Comparison of ENCODE assay signal across 8 cellular contexts in the genomic region with DNA sequence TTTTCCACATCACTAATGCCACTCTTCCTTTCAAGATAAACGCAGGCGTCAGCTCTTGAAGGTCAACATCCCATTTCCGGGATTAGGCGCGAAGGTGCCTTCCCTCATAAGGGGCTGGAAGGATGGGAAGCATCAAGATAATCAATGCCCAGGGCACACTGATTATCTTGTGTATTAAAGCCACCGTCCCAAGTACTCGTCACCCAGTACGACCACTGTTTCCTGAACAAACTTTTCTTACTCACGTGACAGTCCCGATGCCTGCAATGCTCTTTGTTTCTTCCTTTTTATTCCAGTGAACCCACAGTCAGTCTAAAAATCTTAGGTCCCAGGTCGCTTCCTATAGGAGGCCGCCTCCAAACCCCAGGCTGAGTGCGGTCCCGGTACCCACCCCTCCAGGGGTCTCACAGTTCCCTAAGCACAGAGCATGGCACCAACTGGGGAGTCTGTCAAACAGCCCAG. TPM values are rescaled to one million over a fixed set of nuclear protein-coding genes. Genes with fewer than 3 reads are reported as not detected.
DNase-seq lines count a peak whose midpoint lies in the region; ATAC-seq and TF ChIP-seq lines count a peak whose summit lies in the region.

No MANE protein-coding gene starts in this region.

- H3K9me3 ChIP-seq in lung (ENCODE audit: control insufficient read depth in 2 of 2, insufficient read depth in 1 of 2, low read length in 1 of 2) = no peaks in the 10 kb centered on the region

- H3K4me3 ChIP-seq in lung (peak overlapping the region; percentile 73), urinary bladder (ENCODE audit: low read depth, low read length) (peak overlapping the region; percentile 72)

- peak overlapping the region; percentile 93 for H3K27ac ChIP-seq in cingulate gyrus (ENCODE audit: low read depth, low read length)
- H3K27ac ChIP-seq in lung (ENCODE audit: low read depth in 1 of 2, low read length in 1 of 2) = peak overlapping the region; percentile 99
- H3K27ac ChIP-seq in urinary bladder (ENCODE audit: low read depth) = peak overlapping the region; percentile 86

- DNase-seq in Right ventricle myocardium inferior (ENCODE audit: missing footprints) = no peak
- DNase-seq in cardiac septum (ENCODE audit: low spot score) = no peak
- peak; percentile 27 for DNase-seq in NOMO-1 treated with dmso at 0.1 percent for 144 hours (lab: John Stamatoyannopoulos, UW; ENCODE audit: unreplicated experiment)
- DNase-seq in lung (ENCODE audit: low spot score) = no peak
- no peak for DNase-seq in NCI-H226

- intact Hi-C loops in Right ventricle myocardium inferior (cut with DNase I) (loop anchor here (10.0 kb wide), 1 partner anchor 910 kb away; a partner anchor contains a TSS), cardiac septum (cut with DNase I) (loop anchor here (10.0 kb wide), 1 partner anchor 680 kb away; a partner anchor contains a TSS)

- H3K36me3 ChIP-seq in lung (ENCODE audit: control insufficient read depth in 2 of 2, insufficient read depth in 2 of 2, low read length in 2 of 2) (peaks cover 10 to 16% of the 10 kb centered on the region in 2 donors), urinary bladder (ENCODE audit: insufficient read depth) (no peaks in the 10 kb centered on the region)

- H3K4me1 ChIP-seq in lung (ENCODE audit: control insufficient read depth in 2 of 2, insufficient read depth in 2 of 2, low read length in 2 of 2) (peaks cover 9 to 14% of the 10 kb centered on the region in 2 donors), urinary bladder (ENCODE audit: insufficient read depth) (peaks cover 5% of the 10 kb centered on the region)

- ATAC-seq in Right ventricle myocardium inferior (peak; percentile 3), HG02759 (IDR thresholded peaks at IDR 0.05; ENCODE audit: unreplicated experiment) (peak; percentile 20), lung (ENCODE audit: insufficient read depth, low FRiP score) (no peak)

- no peaks in the 10 kb centered on the region for H3K27me3 ChIP-seq in lung (ENCODE audit: control insufficient read depth, insufficient read depth)

- no peak for TF ChIP-seq CTCF in lung (IDR thresholded peaks at IDR 0.05; ENCODE audit: control extremely low read depth, extremely low read depth)

- 0% methylated on average over 14 of the region's 14 CpGs for WGBS in lung, 2 donors
- WGBS in urinary bladder = under 1% methylated on average over 14 of the region's 14 CpGs

RNA-seq across cellular contexts. Expression of a gene that starts 0.7 kb away (rescaled TPM):
- 80.5 TPM for total RNA-seq in Right ventricle myocardium inferior
- total RNA-seq in cardiac septum = 85.6 TPM
- total RNA-seq in lung = 10 to 100 TPM; 36.9 to 54.9 TPM
- 10 to 100 TPM; 71.3 to 85.2 TPM for polyA plus RNA-seq in lung
- 57.1 TPM for total RNA-seq in urinary bladder
- 68.0 TPM for polyA plus RNA-seq in urinary bladder

RNA-seq across cellular contexts. Expression of a gene that starts 0.8 kb away (rescaled TPM):
- total RNA-seq in Right ventricle myocardium inferior (36.7 TPM), cardiac septum (32.1 TPM), lung (10 to 100 TPM; 18.8 to 50.1 TPM), urinary bladder (30.2 TPM)
- polyA plus RNA-seq in lung (10 to 100 TPM; 12.4 to 17.6 TPM), urinary bladder (24.8 TPM)
